ENCODE assay signal across 10 cellular contexts in genomic region chr12:25463521-25463920, GRCh38.
"Had no signal": no experiment of that assay in that cellular context is flagged by ENCODE, and none has a peak within 500 bp of the region (broad histone marks: within the 10 kb centered on the region; RNA-seq: fewer than 3 reads in every experiment).

No MANE protein-coding gene starts in this region.

- DNase-seq: GOT3, H7, H9, HCEC 1CT, HFFc6 had no signal

- H3K9ac ChIP-seq: GM23248 had no signal

- ATAC-seq: HCT116 had no signal

- FAIRE-seq: H1, H54 had no signal

- H2AFZ ChIP-seq: GM23248 had no signal

- H3K4me3 Mint-ChIP-seq: H9, HFFc6 had no signal

- H3K27ac Mint-ChIP-seq: H9, HFFc6 had no signal

- H3K4me3 ChIP-seq: GM23248, HAP-1 had no signal

- H3K4me1 ChIP-seq: HAP-1 had no signal

- H3K4me1 Mint-ChIP-seq: H9 had no signal

- H3K27ac ChIP-seq: GM23248 had no signal

- H3K36me3 ChIP-seq: HAP-1 had no signal
